ENCODE assay signal across 1 cellular context in the genomic region with DNA sequence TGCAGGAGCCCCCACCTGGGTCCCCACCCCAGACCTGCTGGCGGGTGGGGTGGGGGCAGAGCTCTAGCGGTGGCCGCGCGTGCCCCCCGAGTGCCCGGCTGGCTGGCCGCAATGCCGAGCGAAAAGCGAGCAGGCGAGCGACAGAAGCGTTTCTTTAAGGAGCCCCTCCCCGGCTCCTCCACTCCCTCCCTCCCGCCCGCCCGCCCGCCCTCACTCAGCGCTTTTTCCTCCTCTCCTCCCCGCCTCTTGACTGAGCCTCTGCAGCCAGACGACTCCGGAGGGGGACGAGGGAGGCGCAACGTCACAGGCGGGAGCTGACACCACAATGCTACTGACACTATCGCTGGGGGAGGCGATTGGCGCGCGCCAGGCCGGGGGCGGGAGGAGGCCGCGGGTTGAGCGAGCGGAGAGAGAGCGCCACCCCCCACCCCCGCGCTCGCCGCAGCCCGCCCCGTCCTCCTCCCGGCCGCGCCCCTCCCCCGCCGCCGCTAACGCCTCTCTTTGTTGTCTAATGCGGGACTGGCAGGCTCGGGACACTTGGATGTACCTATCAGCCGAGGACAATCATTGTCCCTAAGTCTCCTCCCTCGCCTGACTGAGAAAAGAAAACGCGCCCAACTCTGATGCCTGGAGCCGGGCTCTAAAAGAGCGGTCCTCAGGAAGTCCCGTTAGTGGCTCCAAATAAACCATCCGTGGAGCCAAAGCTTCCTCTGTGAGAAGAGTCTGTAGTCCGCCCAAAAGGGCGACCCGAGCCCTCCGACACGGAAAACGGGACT.
TF ChIP-seq lines count a peak whose summit lies in the region.

TSS of gene MEX3B (minus strand) at position 127 of the 776 bp plus-strand sequence. CDS start 313 bp downstream, outside the sequence.

TF ChIP-seq in HepG2, 621 proteins besides CTCF, POLR2A, EP300 and RAD21 (continued from another document and continues in another):
- TF ChIP-seq, protein P1, sequence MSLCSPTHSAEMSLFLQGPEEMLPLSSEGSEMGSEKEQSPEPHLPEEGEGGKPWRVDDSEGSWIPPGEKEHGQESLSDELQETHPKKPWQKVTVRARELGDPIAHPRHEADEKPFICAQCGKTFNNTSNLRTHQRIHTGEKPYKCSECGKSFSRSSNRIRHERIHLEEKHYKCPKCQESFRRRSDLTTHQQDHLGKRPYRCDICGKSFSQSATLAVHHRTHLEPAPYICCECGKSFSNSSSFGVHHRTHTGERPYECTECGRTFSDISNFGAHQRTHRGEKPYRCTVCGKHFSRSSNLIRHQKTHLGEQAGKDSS (CRISPR knock-in tag; IDR thresholded peaks at IDR 0.05; ENCODE audit: borderline replicate concordance, low read depth) = no peak
- no peak for TF ChIP-seq CBX2 (IDR thresholded peaks at IDR 0.05; ENCODE audit: low read depth, low read length)
- TF ChIP-seq CBX2 (CRISPR knock-in tag; IDR thresholded peaks at IDR 0.05; ENCODE audit: low read depth) = no peak
- no peak for TF ChIP-seq ZNF800 (CRISPR knock-in tag; IDR thresholded peaks at IDR 0.05)
- TF ChIP-seq, protein P2, sequence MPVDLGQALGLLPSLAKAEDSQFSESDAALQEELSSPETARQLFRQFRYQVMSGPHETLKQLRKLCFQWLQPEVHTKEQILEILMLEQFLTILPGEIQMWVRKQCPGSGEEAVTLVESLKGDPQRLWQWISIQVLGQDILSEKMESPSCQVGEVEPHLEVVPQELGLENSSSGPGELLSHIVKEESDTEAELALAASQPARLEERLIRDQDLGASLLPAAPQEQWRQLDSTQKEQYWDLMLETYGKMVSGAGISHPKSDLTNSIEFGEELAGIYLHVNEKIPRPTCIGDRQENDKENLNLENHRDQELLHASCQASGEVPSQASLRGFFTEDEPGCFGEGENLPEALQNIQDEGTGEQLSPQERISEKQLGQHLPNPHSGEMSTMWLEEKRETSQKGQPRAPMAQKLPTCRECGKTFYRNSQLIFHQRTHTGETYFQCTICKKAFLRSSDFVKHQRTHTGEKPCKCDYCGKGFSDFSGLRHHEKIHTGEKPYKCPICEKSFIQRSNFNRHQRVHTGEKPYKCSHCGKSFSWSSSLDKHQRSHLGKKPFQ (CRISPR knock-in tag; IDR thresholded peaks at IDR 0.05; ENCODE audit: insufficient replicate concordance) = no peak
- no peak for TF ChIP-seq ZSCAN30 (CRISPR knock-in tag; IDR thresholded peaks at IDR 0.05)
- TF ChIP-seq ZNF235 (CRISPR knock-in tag; IDR thresholded peaks at IDR 0.05; ENCODE audit: borderline replicate concordance) = no peak
- TF ChIP-seq SOX5 (CRISPR knock-in tag; IDR thresholded peaks at IDR 0.05; ENCODE audit: borderline replicate concordance) = no peak
- no peak for TF ChIP-seq ZNF704 (CRISPR knock-in tag; IDR thresholded peaks at IDR 0.05; ENCODE audit: borderline replicate concordance)
- no peak for TF ChIP-seq MTA3 (CRISPR knock-in tag; IDR thresholded peaks at IDR 0.05)
- TF ChIP-seq, protein P3, sequence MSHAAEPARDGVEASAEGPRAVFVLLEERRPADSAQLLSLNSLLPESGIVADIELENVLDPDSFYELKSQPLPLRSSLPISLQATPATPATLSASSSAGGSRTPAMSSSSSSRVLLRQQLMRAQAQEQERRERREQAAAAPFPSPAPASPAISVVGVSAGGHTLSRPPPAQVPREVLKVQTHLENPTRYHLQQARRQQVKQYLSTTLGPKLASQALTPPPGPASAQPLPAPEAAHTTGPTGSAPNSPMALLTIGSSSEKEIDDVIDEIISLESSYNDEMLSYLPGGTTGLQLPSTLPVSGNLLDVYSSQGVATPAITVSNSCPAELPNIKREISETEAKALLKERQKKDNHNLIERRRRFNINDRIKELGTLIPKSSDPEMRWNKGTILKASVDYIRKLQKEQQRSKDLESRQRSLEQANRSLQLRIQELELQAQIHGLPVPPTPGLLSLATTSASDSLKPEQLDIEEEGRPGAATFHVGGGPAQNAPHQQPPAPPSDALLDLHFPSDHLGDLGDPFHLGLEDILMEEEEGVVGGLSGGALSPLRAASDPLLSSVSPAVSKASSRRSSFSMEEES (CRISPR knock-in tag; IDR thresholded peaks at IDR 0.05) = no peak
- no peak for TF ChIP-seq U2AF2 (IDR thresholded peaks at IDR 0.05; ENCODE audit: low read depth, low read length)
- peak; percentile 56 for TF ChIP-seq NFYC (CRISPR knock-in tag; IDR thresholded peaks at IDR 0.05)
- 0 out of 2 replicates have a peak, but pooled peaks have one; percentile 18 for TF ChIP-seq ZNF296 (CRISPR knock-in tag; conservative IDR thresholded peaks at IDR 0.05)
- TF ChIP-seq POGZ (CRISPR knock-in tag; IDR thresholded peaks at IDR 0.05) = no peak
- TF ChIP-seq, protein P4, sequence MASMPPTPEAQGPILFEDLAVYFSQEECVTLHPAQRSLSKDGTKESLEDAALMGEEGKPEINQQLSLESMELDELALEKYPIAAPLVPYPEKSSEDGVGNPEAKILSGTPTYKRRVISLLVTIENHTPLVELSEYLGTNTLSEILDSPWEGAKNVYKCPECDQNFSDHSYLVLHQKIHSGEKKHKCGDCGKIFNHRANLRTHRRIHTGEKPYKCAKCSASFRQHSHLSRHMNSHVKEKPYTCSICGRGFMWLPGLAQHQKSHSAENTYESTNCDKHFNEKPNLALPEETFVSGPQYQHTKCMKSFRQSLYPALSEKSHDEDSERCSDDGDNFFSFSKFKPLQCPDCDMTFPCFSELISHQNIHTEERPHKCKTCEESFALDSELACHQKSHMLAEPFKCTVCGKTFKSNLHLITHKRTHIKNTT (CRISPR knock-in tag; IDR thresholded peaks at IDR 0.05) = no peak
- TF ChIP-seq ZNF329 (CRISPR knock-in tag; IDR thresholded peaks at IDR 0.05; ENCODE audit: low read depth) = no peak
- 0 out of 2 replicates have a peak, but pooled peaks have one; percentile 3 for TF ChIP-seq BCL6 (CRISPR knock-in tag; IDR thresholded peaks at IDR 0.05)
- TF ChIP-seq ZNF317 (CRISPR knock-in tag; IDR thresholded peaks at IDR 0.05) = no peak
- TF ChIP-seq HDAC2 (CRISPR knock-in tag; IDR thresholded peaks at IDR 0.05) = no peak
- no peak for TF ChIP-seq DNMT3B (CRISPR knock-in tag; conservative IDR thresholded peaks at IDR 0.05)
- 0 out of 2 replicates have a peak, but pooled peaks have one; percentile 1 for TF ChIP-seq PCBP1 (IDR thresholded peaks at IDR 0.05; ENCODE audit: borderline replicate concordance, low read depth, low read length)
- TF ChIP-seq FOXO1 (CRISPR knock-in tag; IDR thresholded peaks at IDR 0.05) = no peak
- TF ChIP-seq, protein P5, sequence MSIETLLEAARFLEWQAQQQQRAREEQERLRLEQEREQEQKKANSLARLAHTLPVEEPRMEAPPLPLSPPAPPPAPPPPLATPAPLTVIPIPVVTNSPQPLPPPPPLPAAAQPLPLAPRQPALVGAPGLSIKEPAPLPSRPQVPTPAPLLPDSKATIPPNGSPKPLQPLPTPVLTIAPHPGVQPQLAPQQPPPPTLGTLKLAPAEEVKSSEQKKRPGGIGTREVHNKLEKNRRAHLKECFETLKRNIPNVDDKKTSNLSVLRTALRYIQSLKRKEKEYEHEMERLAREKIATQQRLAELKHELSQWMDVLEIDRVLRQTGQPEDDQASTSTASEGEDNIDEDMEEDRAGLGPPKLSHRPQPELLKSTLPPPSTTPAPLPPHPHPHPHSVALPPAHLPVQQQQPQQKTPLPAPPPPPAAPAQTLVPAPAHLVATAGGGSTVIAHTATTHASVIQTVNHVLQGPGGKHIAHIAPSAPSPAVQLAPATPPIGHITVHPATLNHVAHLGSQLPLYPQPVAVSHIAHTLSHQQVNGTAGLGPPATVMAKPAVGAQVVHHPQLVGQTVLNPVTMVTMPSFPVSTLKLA (IDR thresholded peaks at IDR 0.05) = no peak
- TF ChIP-seq ELF3 (CRISPR knock-in tag; IDR thresholded peaks at IDR 0.05) = no peak
- TF ChIP-seq ZNF720 (CRISPR knock-in tag; IDR thresholded peaks at IDR 0.05) = no peak
- TF ChIP-seq ZNF616 (CRISPR knock-in tag; IDR thresholded peaks at IDR 0.05; ENCODE audit: low read depth) = no peak
- no peak for TF ChIP-seq ZNF850 (CRISPR knock-in tag; conservative IDR thresholded peaks at IDR 0.05)
- TF ChIP-seq ZSCAN20 (CRISPR knock-in tag; IDR thresholded peaks at IDR 0.05; ENCODE audit: borderline replicate concordance) = no peak
- TF ChIP-seq ZNF263 (CRISPR knock-in tag; IDR thresholded peaks at IDR 0.05) = no peak
- no peak for TF ChIP-seq MIER3 (CRISPR knock-in tag; IDR thresholded peaks at IDR 0.05; ENCODE audit: borderline replicate concordance)
- no peak for TF ChIP-seq MXD4 (CRISPR knock-in tag; IDR thresholded peaks at IDR 0.05)
- TF ChIP-seq TFDP2 (CRISPR knock-in tag; IDR thresholded peaks at IDR 0.05) = 0 out of 2 replicates have a peak, but pooled peaks have one; percentile 18
- no peak for TF ChIP-seq ZNF878 (CRISPR knock-in tag; IDR thresholded peaks at IDR 0.05)
- TF ChIP-seq ZNF431 (CRISPR knock-in tag; IDR thresholded peaks at IDR 0.05; ENCODE audit: borderline replicate concordance, low read depth) = no peak
- peak; percentile 19; the same call in 1 of the 2 replicates for TF ChIP-seq SAP130 (CRISPR knock-in tag; IDR thresholded peaks at IDR 0.05; ENCODE audit: low read depth)
- no peak for TF ChIP-seq TRIM24 (CRISPR knock-in tag; IDR thresholded peaks at IDR 0.05)
- TF ChIP-seq NFYB (CRISPR knock-in tag; IDR thresholded peaks at IDR 0.05) = peak; percentile 53
- TF ChIP-seq ATF4 (CRISPR knock-in tag; IDR thresholded peaks at IDR 0.05) = no peak
- TF ChIP-seq HMG20A (CRISPR knock-in tag; IDR thresholded peaks at IDR 0.05; ENCODE audit: borderline replicate concordance) = no peak
- TF ChIP-seq JUN (CRISPR knock-in tag; IDR thresholded peaks at IDR 0.05) = no peak
- TF ChIP-seq SNRNP70 (IDR thresholded peaks at IDR 0.05; ENCODE audit: low read depth, low read length) = no peak
- TF ChIP-seq EED (CRISPR knock-in tag; IDR thresholded peaks at IDR 0.05) = 0 out of 2 replicates have a peak, but pooled peaks have one; percentile 53
